Comparison of ENCODE assay signal across 17 cellular contexts in the genomic region with DNA sequence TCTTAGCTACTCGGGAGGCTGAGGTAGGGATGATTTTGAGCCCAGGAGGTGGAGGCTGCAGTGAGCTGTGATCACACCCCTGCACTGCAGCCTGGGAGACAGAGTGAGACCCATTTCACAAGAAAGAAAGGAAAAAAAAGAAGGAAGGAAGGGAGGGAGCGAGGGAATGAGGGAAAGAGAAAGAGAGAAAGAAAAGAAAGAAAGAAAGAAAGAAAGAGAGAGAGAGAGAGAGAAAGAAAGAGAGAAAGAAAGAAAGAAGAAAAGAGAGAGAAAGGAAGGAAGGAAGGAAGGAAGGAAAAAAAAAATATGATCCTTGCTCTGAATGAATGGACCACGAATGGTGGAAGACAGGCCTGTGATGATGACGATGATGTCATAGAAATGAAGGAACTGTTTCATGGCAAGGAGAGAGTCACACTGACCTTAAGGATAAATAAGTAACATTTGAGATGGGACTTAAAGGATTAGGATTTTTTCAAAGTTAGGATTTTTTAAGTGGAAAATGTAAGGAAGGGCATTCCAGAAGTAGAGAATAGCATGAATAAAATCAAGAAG.
"Had no signal": no experiment of that assay in that cellular context is flagged by ENCODE, and none has a peak within 500 bp of the region (broad histone marks: within the 10 kb centered on the region; RNA-seq: fewer than 3 reads in every experiment).

No MANE protein-coding gene starts in this region.

- H3K27me3 ChIP-seq: body of pancreas, gastroesophageal sphincter, SJSA1, spleen, testis had no signal

- H3K9me3 Mint-ChIP-seq: effector memory CD8-positive, alpha-beta T cell; stimulated activated naive CD8-positive, alpha-beta T cell treated with anti-CD3 and anti-CD28 coated beads, Interleukin-15, Interleukin-2, amounts not matched to agents 100 ng/mL and 50 ng/mL, for 24 hours had no signal

- H3K27me3 Mint-ChIP-seq: activated B cell treated with CpG ODN at 0.5 μM for 24 hours; dendritic cell treated with granulocyte-macrophage colony-stimulating factor and Interleukin-4, amounts not matched to agents 40 ng/mL and 50 ng/mL, for 4 days; effector memory CD8-positive, alpha-beta T cell; stimulated activated naive CD8-positive, alpha-beta T cell treated with anti-CD3 and anti-CD28 coated beads, Interleukin-15, Interleukin-2, amounts not matched to agents 100 ng/mL and 50 ng/mL, for 24 hours had no signal

- DNase-seq: activated B cell treated with CpG ODN at 0.5 μM for 24 hours; activated CD4-positive, alpha-beta T cell treated with anti-CD3 and anti-CD28 coated beads, Interleukin-2, amount 50 U/mL, for 1 hour; activated naive CD4-positive, alpha-beta T cell; amniotic stem cell; body of pancreas; effector memory CD8-positive, alpha-beta T cell; occipital lobe; spleen; stimulated activated CD4-positive, alpha-beta T cell treated with anti-CD3 and anti-CD28 coated beads, Interleukin-1b, Interleukin-23, amount 100 ng/mL, for 48 hours; testis had no signal

- H3K27ac Mint-ChIP-seq: activated B cell treated with CpG ODN at 0.5 μM for 24 hours; dendritic cell treated with granulocyte-macrophage colony-stimulating factor and Interleukin-4, amounts not matched to agents 40 ng/mL and 50 ng/mL, for 4 days; stimulated activated naive CD8-positive, alpha-beta T cell treated with anti-CD3 and anti-CD28 coated beads, Interleukin-15, Interleukin-2, amounts not matched to agents 100 ng/mL and 50 ng/mL, for 24 hours had no signal

- H3K9me3 ChIP-seq: body of pancreas, gastroesophageal sphincter, prostate gland, SJSA1, testis had no signal

- H3K4me3 Mint-ChIP-seq: activated B cell treated with CpG ODN at 0.5 μM for 24 hours; dendritic cell treated with granulocyte-macrophage colony-stimulating factor and Interleukin-4, amounts not matched to agents 40 ng/mL and 50 ng/mL, for 4 days; effector memory CD8-positive, alpha-beta T cell; stimulated activated naive CD8-positive, alpha-beta T cell treated with anti-CD3 and anti-CD28 coated beads, Interleukin-15, Interleukin-2, amounts not matched to agents 100 ng/mL and 50 ng/mL, for 24 hours had no signal

- FAIRE-seq: keratinocyte had no signal

- H3K27ac ChIP-seq: body of pancreas, gastroesophageal sphincter, prostate gland, SJSA1, spleen, testis had no signal

- H3K36me3 ChIP-seq: gastroesophageal sphincter, prostate gland, spleen had no signal

- H3K4me3 ChIP-seq: body of pancreas, gastroesophageal sphincter, prostate gland, SJSA1, spleen, testis had no signal

- ATAC-seq: body of pancreas; effector memory CD8-positive, alpha-beta T cell; gastroesophageal sphincter; sciatic nerve had no signal
